ENCODE assay signal across 8 cellular contexts in genomic region chr6:73461537-73462350, GRCh38. TPM values are rescaled to one million over a fixed set of nuclear protein-coding genes. Genes with fewer than 3 reads are reported as not detected.
DNase-seq lines count a peak whose midpoint lies in the region; ATAC-seq, FAIRE-seq and TF ChIP-seq lines count a peak whose summit lies in the region.

Gene MTO1 (plus strand): TSS chr6:73461737. CDS start chr6:73461855, 118 bp downstream.

- peak within 1 kb of the TSS; percentile 96 for H2AFZ ChIP-seq in keratinocyte (ENCODE audit: control insufficient read depth, low read length)

- peak within 1 kb of the TSS; percentile 94 for H3K9ac ChIP-seq in keratinocyte (ENCODE audit: control insufficient read depth, extremely low read depth, insufficient read depth, low read length)

- H3K9me1 ChIP-seq in keratinocyte (ENCODE audit: control insufficient read depth, extremely low read depth, insufficient read depth, low read length): no peaks in the 10 kb centered on the region

- H4K20me1 ChIP-seq in keratinocyte (ENCODE audit: control insufficient read depth, extremely low read depth, insufficient read depth, low read length): no peaks in the 10 kb centered on the region

- H3K4me1 ChIP-seq in keratinocyte (ENCODE audit: control insufficient read depth, extremely low read depth, insufficient read depth, low read length): peaks cover 6% of the 10 kb centered on the region

- H3K4me2 ChIP-seq in keratinocyte (ENCODE audit: control insufficient read depth, extremely low read depth, insufficient read depth, low read depth, low read length): peak within 1 kb of the TSS; percentile 82

- ATAC-seq in GM19023 (IDR thresholded peaks at IDR 0.05; ENCODE audit: unreplicated experiment) (peak; percentile 92), HG03280 (IDR thresholded peaks at IDR 0.05; ENCODE audit: unreplicated experiment) (peak; percentile 95)
- ATAC-seq in activated CD4-positive, CD25-positive, alpha-beta regulatory T cell treated with anti-CD3 and anti-CD28 coated beads, Interleukin-2, amount 50 U/mL, for 24 hours: peak; percentile 96

- dilution Hi-C loops in keratinocyte (cut with MboI; ENCODE audit: extremely low pct_ligation_motif_present, low sequenced_read_pairs): no loop called here

- peak within 1 kb of the TSS; percentile 86 for H3K4me3 ChIP-seq in AG09309 (ENCODE audit: control insufficient read depth, low read depth, low read length)
- peak within 1 kb of the TSS; percentile 83 to 97 (median 91) for H3K4me3 ChIP-seq in keratinocyte (ENCODE audit: control insufficient read depth in 2 of 3, extremely low read depth in 1 of 3, insufficient read depth in 2 of 3, low read depth in 1 of 3, low read length in 3 of 3)

- H3K27me3 ChIP-seq in keratinocyte (ENCODE audit: control insufficient read depth, extremely low read depth, insufficient read depth, low read length): no peaks in the 10 kb centered on the region

- H3K9me3 ChIP-seq in keratinocyte (ENCODE audit: control insufficient read depth, low read depth, low read length): no peaks in the 10 kb centered on the region

- DNase-seq in AG09309 (ENCODE audit: low read depth) (peak; percentile 59), NCI-H345 treated with DMSO at 0.1 percent for 48 hours (lab: John Stamatoyannopoulos, UW; ENCODE audit: unreplicated experiment) (peak; percentile 87), cerebellar cortex (ENCODE audit: low spot score) (peak; percentile 95), keratinocyte (ENCODE audit: low read depth, low spot score) (peak; percentile 49)
- peak; percentile 58 to 64 for DNase-seq in stimulated activated CD4-positive, alpha-beta T cell treated with anti-CD3 and anti-CD28 coated beads, Interleukin-15, amount 100 ng/mL, for 1 hour (ENCODE audit: low read depth in 1 of 2, low spot score in 1 of 2)

- peak; percentile 34 for FAIRE-seq in keratinocyte (lab: Jason Lieb, UNC)

- H3K27ac ChIP-seq in keratinocyte (ENCODE audit: control insufficient read depth, insufficient read depth, low read length): peak within 1 kb of the TSS; percentile 91

- peaks cover 2 to 9% of the 10 kb centered on the region in 2 experiments for H3K36me3 ChIP-seq in keratinocyte (ENCODE audit: control insufficient read depth in 2 of 2, extremely low read depth in 1 of 2, insufficient read depth in 2 of 2, low read length in 2 of 2)

- TF ChIP-seq CTCF in AG09309 (IDR thresholded peaks at IDR 0.05; ENCODE audit: control insufficient read depth, insufficient read depth, low read depth, low read length, missing control alignments): no peak
- TF ChIP-seq CTCF in keratinocyte (optimal IDR thresholded peaks at IDR 0.05 in 1 of 3, IDR thresholded peaks at IDR 0.05 in 1 of 3, conservative IDR thresholded peaks at IDR 0.05 in 1 of 3; ENCODE audit: extremely low read depth in 1 of 3, insufficient read depth in 2 of 3, low read length in 3 of 3): no peak

- H3K79me2 ChIP-seq in keratinocyte (ENCODE audit: control insufficient read depth, insufficient read depth, low read length): peaks cover 26% of the 10 kb centered on the region

RNA-seq across cellular contexts. Expression of gene MTO1, which starts in this region (rescaled TPM):
- polyA plus RNA-seq in keratinocyte: 15.1 to 24.5 TPM (median 21.3 TPM) in 3 replicates
- 48.4 TPM for polyA plus RNA-seq in keratinocyte (2011; ENCODE audit: low read depth)
- polyA plus RNA-seq in keratinocyte (2011; cell fraction: cytosol; rRNA removed): 13.9 and 27.0 TPM in 2 replicates
- 41.5 and 44.3 TPM in 2 replicates for polyA plus RNA-seq in keratinocyte (2011; cell fraction: nucleus; rRNA removed)
- polyA plus RNA-seq in keratinocyte (2012; ENCODE audit: low replicate concordance): 12.7 and 18.0 TPM in 2 replicates
- 23.2 to 25.9 TPM (median 25.4 TPM) in 3 replicates for polyA minus RNA-seq in keratinocyte
- 15.2 TPM for polyA minus RNA-seq in keratinocyte (2011; cell fraction: cytosol; rRNA and poly(A)+ RNA removed)
- 13.0 and 22.4 TPM in 2 replicates for polyA minus RNA-seq in keratinocyte (2011; cell fraction: nucleus; rRNA and poly(A)+ RNA removed)

Comparison
In these comparisons a context has a peak if more than half of its experiments do, and no peak if none do; other contexts are left out.
1. Peak in every context shown above with its lines: DNase-seq, ATAC-seq, H3K4me3 ChIP-seq and H3K27ac ChIP-seq.